In genomic region chr5:122076023-122076422, GRCh38 we compare ENCODE assay signal across 12 cellular contexts. TPM values are rescaled to one million over a fixed set of nuclear protein-coding genes. Genes with fewer than 3 reads are reported as not detected.
DNase-seq lines count a peak whose midpoint lies in the region; ATAC-seq, FAIRE-seq and TF ChIP-seq lines count a peak whose summit lies in the region.
"Had no signal": no experiment of that assay in that cellular context is flagged by ENCODE, and none has a peak within 500 bp of the region (broad histone marks: within the 10 kb centered on the region; RNA-seq: fewer than 3 reads in every experiment).

No MANE protein-coding gene starts in this region.

- H3K4me3 ChIP-seq in astrocyte (ENCODE audit: insufficient read depth, low read depth, low read length) (peak overlapping the region; percentile 94), subcutaneous abdominal adipose tissue (ENCODE audit: low read depth in 1 of 5, low read length in 5 of 5) (peak overlapping the region; percentile 65 to 94 (median 88))

- H3K9ac ChIP-seq in astrocyte (ENCODE audit: low read length) (peak overlapping the region; percentile 99), subcutaneous abdominal adipose tissue (ENCODE audit: low read length in 5 of 5) (peak overlapping the region; percentile 10 to 81 (median 70))

- H3K4me1 ChIP-seq in astrocyte (ENCODE audit: insufficient read depth, low read length) (peaks cover 39% of the 10 kb centered on the region), subcutaneous abdominal adipose tissue (ENCODE audit: control insufficient read depth in 5 of 5, insufficient read depth in 5 of 5, low read length in 5 of 5) (peaks cover 0 to 43% (median 34%) of the 10 kb centered on the region in 5 donors)

- H3K9me3 Mint-ChIP-seq in astrocyte (ENCODE audit: unreplicated experiment) = no peaks in the 10 kb centered on the region
- no peaks in the 10 kb centered on the region for H3K9me3 Mint-ChIP-seq in activated naive CD4-positive, alpha-beta T cell treated with anti-CD3 and anti-CD28 coated beads, Interleukin-2, amount 10 ng/mL, durations not matched to agents 7 days and 5 days

- no peak for FAIRE-seq in astrocyte (lab: Jason Lieb, UNC)
- FAIRE-seq: G401.6 had no signal

- no peak for TF ChIP-seq CTCF in astrocyte (IDR thresholded peaks at IDR 0.05; ENCODE audit: insufficient read depth, low read depth, low read length)

- no peaks in the 10 kb centered on the region for H3K27me3 Mint-ChIP-seq in astrocyte (ENCODE audit: low read depth, unreplicated experiment)
- peaks cover 50% of the 10 kb centered on the region for H3K27me3 Mint-ChIP-seq in activated naive CD4-positive, alpha-beta T cell treated with anti-CD3 and anti-CD28 coated beads, Interleukin-2, amount 10 ng/mL, durations not matched to agents 7 days and 5 days

- CTCF ChIA-PET in activated naive CD4-positive, alpha-beta T cell treated with anti-CD3 and anti-CD28 coated beads, Interleukin-2, amount 10 ng/mL, durations not matched to agents 7 days and 5 days (lab: Charles Lee) = interaction anchor here (0.7 to 1.1 kb wide), 5 partner anchors 10 to 113 kb away, joined by 3 to 7 read pairs (median 3); no protein-coding TSS in a partner anchor

- no peak for ATAC-seq in HG03469 (IDR thresholded peaks at IDR 0.05; ENCODE audit: unreplicated experiment)

- H3K36me3 ChIP-seq in astrocyte (ENCODE audit: insufficient read depth, low read length) = peaks cover 42% of the 10 kb centered on the region
- H3K36me3 ChIP-seq in subcutaneous abdominal adipose tissue (ENCODE audit: control insufficient read depth in 5 of 5, insufficient read depth in 5 of 5, low read length in 5 of 5) = peaks cover 6 to 23% (median 16%) of the 10 kb centered on the region in 5 donors

- no peak overlapping the region for H2AFZ ChIP-seq in astrocyte (ENCODE audit: low read depth, low read length)

- peak overlapping the region; percentile 98 for H3K27ac ChIP-seq in astrocyte (ENCODE audit: low read depth, low read length)
- peak overlapping the region; percentile 78 for H3K27ac ChIP-seq in subcutaneous abdominal adipose tissue (ENCODE audit: low read depth, low read length)

- peaks cover 69% of the 10 kb centered on the region for H3K79me2 ChIP-seq in astrocyte (ENCODE audit: insufficient read depth, low read length)

- H3K36me3 Mint-ChIP-seq in astrocyte (ENCODE audit: low read depth, unreplicated experiment) = peaks cover 30% of the 10 kb centered on the region
- peaks cover 2% of the 10 kb centered on the region for H3K36me3 Mint-ChIP-seq in activated naive CD4-positive, alpha-beta T cell treated with anti-CD3 and anti-CD28 coated beads, Interleukin-2, amount 10 ng/mL, durations not matched to agents 7 days and 5 days
- H3K36me3 Mint-ChIP-seq: activated naive CD8-positive, alpha-beta T cell had no signal

- peaks cover 41% of the 10 kb centered on the region for H3K4me1 Mint-ChIP-seq in astrocyte (ENCODE audit: low read depth, unreplicated experiment)
- H3K4me1 Mint-ChIP-seq in activated naive CD4-positive, alpha-beta T cell treated with anti-CD3 and anti-CD28 coated beads, Interleukin-2, amount 10 ng/mL, durations not matched to agents 7 days and 5 days = peaks cover 17% of the 10 kb centered on the region

- peaks cover 53% of the 10 kb centered on the region for H4K20me1 ChIP-seq in astrocyte (ENCODE audit: insufficient read depth, low read length)

- H3K4me3 Mint-ChIP-seq in astrocyte (ENCODE audit: unreplicated experiment) = peak overlapping the region; percentile 100
- no peak overlapping the region for H3K4me3 Mint-ChIP-seq in activated naive CD4-positive, alpha-beta T cell treated with anti-CD3 and anti-CD28 coated beads, Interleukin-2, amount 10 ng/mL, durations not matched to agents 7 days and 5 days

- DNase-seq in HCEC 1CT (peak; percentile 55), astrocyte (ENCODE audit: low read depth) (peak; percentile 38), hepatic stellate cell (ENCODE audit: low spot score) (peak; percentile 17), HUDEP-2 (lab: John Stamatoyannopoulos, UW; ENCODE audit: unreplicated experiment in 76 of 76) (no peak), KG1 (lab: John Stamatoyannopoulos, UW) (no peak)
- no peak for DNase-seq in activated naive CD4-positive, alpha-beta T cell treated with anti-CD3 and anti-CD28 coated beads, Interleukin-2, amount 10 ng/mL, durations not matched to agents 7 days and 5 days

- H3K4me2 ChIP-seq in astrocyte (ENCODE audit: low read length) = peak overlapping the region; percentile 94

- H3K9me3 ChIP-seq in astrocyte (ENCODE audit: insufficient read depth, low read depth, low read length) (no peaks in the 10 kb centered on the region), subcutaneous abdominal adipose tissue (ENCODE audit: control insufficient read depth in 5 of 5, low read length in 5 of 5) (no peaks in the 10 kb centered on the region)
- H3K9me3 ChIP-seq: HAP-1 had no signal

- peak overlapping the region; percentile 100 for H3K27ac Mint-ChIP-seq in astrocyte (ENCODE audit: unreplicated experiment)
- no peak overlapping the region for H3K27ac Mint-ChIP-seq in activated naive CD4-positive, alpha-beta T cell treated with anti-CD3 and anti-CD28 coated beads, Interleukin-2, amount 10 ng/mL, durations not matched to agents 7 days and 5 days
- H3K27ac Mint-ChIP-seq: activated naive CD8-positive, alpha-beta T cell had no signal

- H3K27me3 ChIP-seq in astrocyte (ENCODE audit: insufficient read depth, low read length) (no peaks in the 10 kb centered on the region), subcutaneous abdominal adipose tissue (ENCODE audit: control insufficient read depth in 5 of 5, insufficient read depth in 4 of 5, low read length in 5 of 5) (no peaks in the 10 kb centered on the region)

RNA-seq across cellular contexts. Expression of gene LOX, which starts 2.0 kb away (rescaled TPM):
- total RNA-seq in astrocyte = 1,150 and 1,249 TPM in 2 replicates
- total RNA-seq: OCI-LY7 had no signal

RNA-seq across cellular contexts. Expression of gene ZNF474, which starts 53.3 kb away (rescaled TPM):
- total RNA-seq in astrocyte = 0.38 and 0.45 TPM in 2 replicates
- total RNA-seq: OCI-LY7 had no signal

Comparison
In these comparisons a context has a peak if more than half of its experiments do, and no peak if none do; other contexts are left out.
1. DNase-seq: peak in HCEC 1CT (single experiment), astrocyte (single experiment) and hepatic stellate cell (single experiment); none in HUDEP-2 (0 of 76), KG1 (single experiment) and activated naive CD4-positive, alpha-beta T cell treated with anti-CD3 and anti-CD28 coated beads, Interleukin-2, amount 10 ng/mL, durations not matched to agents 7 days and 5 days (single experiment).